In the genomic region with DNA sequence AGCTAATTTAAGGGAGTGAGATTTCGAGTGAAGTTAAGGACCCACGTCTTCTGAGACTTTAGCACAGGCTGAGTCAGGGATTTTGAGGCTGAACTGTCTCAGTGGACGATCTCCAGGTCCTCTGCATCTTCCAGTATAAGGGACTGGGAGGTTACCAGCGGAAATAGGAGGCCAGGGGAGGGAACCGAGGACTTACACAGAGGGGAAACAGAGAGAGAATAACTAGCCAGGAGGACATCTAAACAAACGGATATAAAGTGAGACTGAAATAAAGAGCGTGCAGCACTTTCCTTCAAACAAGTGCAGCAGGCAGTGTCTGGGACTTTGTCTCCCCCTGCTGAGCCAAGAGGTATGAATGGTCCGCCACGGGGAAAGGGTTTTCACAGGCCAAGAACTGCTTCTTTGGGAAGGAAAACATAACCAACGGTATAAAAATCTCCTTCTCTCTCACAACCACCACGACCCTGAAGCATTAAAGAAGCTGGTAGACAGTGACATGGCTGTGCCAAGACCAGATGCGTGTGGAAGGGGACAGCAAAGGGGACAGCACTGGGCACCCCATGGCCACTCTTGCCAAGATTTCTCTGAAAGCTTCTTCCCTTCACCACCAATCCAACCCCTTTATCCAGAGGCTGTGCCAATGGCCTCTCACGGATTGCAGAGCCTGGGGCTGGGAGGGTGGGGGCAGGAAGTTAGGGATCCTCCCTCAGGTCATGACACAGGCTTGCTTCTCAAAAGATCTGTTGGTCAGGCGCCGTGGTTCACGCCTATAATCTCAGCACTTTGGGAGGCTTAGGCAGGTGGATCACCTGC, we compare ENCODE assay signal across 8 cellular contexts.
DNase-seq lines count a peak whose midpoint lies in the region; ATAC-seq, FAIRE-seq and TF ChIP-seq lines count a peak whose summit lies in the region.

No MANE protein-coding gene starts in this region.

- H3K4me3 Mint-ChIP-seq in stimulated activated effector memory CD8-positive, alpha-beta T cell treated with anti-CD3 and anti-CD28 coated beads, Interleukin-12 subunit alpha, Interleukin-12 subunit beta, amount 100 ng/mL, for 72 hours, result no peak overlapping the region

- H3K27ac ChIP-seq in endothelial cell of umbilical vein (ENCODE audit: insufficient read depth, low read depth, low read length), result no peak overlapping the region

- peak overlapping the region; percentile 20 for H3K4me2 ChIP-seq in endothelial cell of umbilical vein (ENCODE audit: insufficient read depth, low read length)

- H3K9me3 Mint-ChIP-seq in stimulated activated effector memory CD8-positive, alpha-beta T cell treated with anti-CD3 and anti-CD28 coated beads, Interleukin-12 subunit alpha, Interleukin-12 subunit beta, amount 100 ng/mL, for 72 hours, result no peaks in the 10 kb centered on the region

- CTCF ChIA-PET in AG04449 (lab: Yijun Ruan, JAX), result interaction anchor here (0.6 to 3.7 kb wide), 31 partner anchors 9 to 307 kb away, joined by 3 to 33 read pairs (median 4); a partner anchor contains a TSS
- CTCF ChIA-PET in endothelial cell of umbilical vein (lab: Charles Lee), result interaction anchor here (0.6 to 2.2 kb wide), 11 partner anchors 10 to 892 kb away, joined by 3 to 7 read pairs (median 3); a partner anchor contains a TSS

- no peaks in the 10 kb centered on the region for H3K4me1 Mint-ChIP-seq in stimulated activated effector memory CD8-positive, alpha-beta T cell treated with anti-CD3 and anti-CD28 coated beads, Interleukin-12 subunit alpha, Interleukin-12 subunit beta, amount 100 ng/mL, for 72 hours

- H3K9me1 ChIP-seq in endothelial cell of umbilical vein (replicated peaks; ENCODE audit: control insufficient read depth, extremely low read depth, insufficient read depth, low read length), result no peaks in the 10 kb centered on the region

- intact Hi-C loops in endothelial cell of umbilical vein (cut with micrococcal nuclease), result loop anchor here (1.0 to 10.0 kb wide), 2 partner anchors 151 to 262 kb away; a partner anchor contains a TSS

- H3K36me3 ChIP-seq in endothelial cell of umbilical vein (ENCODE audit: control insufficient read depth in 2 of 2, extremely low read depth in 1 of 2, insufficient read depth in 2 of 2, low read length in 2 of 2), result no peaks in the 10 kb centered on the region

- no peaks in the 10 kb centered on the region for H3K27me3 ChIP-seq in endothelial cell of umbilical vein (ENCODE audit: control insufficient read depth in 2 of 2, insufficient read depth in 2 of 2, low read length in 2 of 2)

- POLR2A ChIA-PET in AG04449 (lab: Yijun Ruan, JAX), result no interaction called here
- POLR2A ChIA-PET in endothelial cell of umbilical vein (lab: Charles Lee), result no interaction called here

- no peaks in the 10 kb centered on the region for H3K9me3 ChIP-seq in endothelial cell of umbilical vein (replicated peaks; ENCODE audit: control insufficient read depth, insufficient read depth, low read length)

- dilution Hi-C loops in endothelial cell of umbilical vein (cut with MboI; ENCODE audit: extremely low pct_ligation_motif_present, low sequenced_read_pairs), result no loop called here

- no peak for TF ChIP-seq POLR2A in endothelial cell of umbilical vein (IDR thresholded peaks at IDR 0.05; ENCODE audit: low read depth, low read length)

- no peaks in the 10 kb centered on the region for H4K20me1 ChIP-seq in endothelial cell of umbilical vein (replicated peaks; ENCODE audit: control insufficient read depth, extremely low read depth, insufficient read depth, low read length)

- ATAC-seq in stimulated activated effector memory CD8-positive, alpha-beta T cell treated with anti-CD3 and anti-CD28 coated beads, Interleukin-12 subunit alpha, Interleukin-12 subunit beta, amount 100 ng/mL, for 72 hours, result peak; percentile 86
- ATAC-seq in HG03025 (IDR thresholded peaks at IDR 0.05; ENCODE audit: low FRiP score, unreplicated experiment), result no peak

- H3K4me3 ChIP-seq in AG04449 (ENCODE audit: low read depth, low read length), result no peak overlapping the region
- no peak overlapping the region for H3K4me3 ChIP-seq in endothelial cell of umbilical vein (replicated peaks in 1 of 3; ENCODE audit: insufficient read depth in 1 of 3, low read depth in 1 of 3, low read length in 3 of 3)

- in situ Hi-C loops in GM13977 (cut with MboI; ENCODE audit: low pct_unique_long_range_greater_than_20kb, low sequenced_read_pairs, unreplicated experiment), result no loop called here

- no peak overlapping the region for H3K9ac ChIP-seq in endothelial cell of umbilical vein (replicated peaks; ENCODE audit: extremely low read depth, insufficient read depth, low read length)

- no peaks in the 10 kb centered on the region for H3K4me1 ChIP-seq in endothelial cell of umbilical vein (ENCODE audit: control insufficient read depth, extremely low read depth, insufficient read depth, low read length)

- no peaks in the 10 kb centered on the region for H3K79me2 ChIP-seq in endothelial cell of umbilical vein (ENCODE audit: control insufficient read depth, insufficient read depth, low read length)

- peaks cover 1% of the 10 kb centered on the region for H3K36me3 Mint-ChIP-seq in stimulated activated effector memory CD8-positive, alpha-beta T cell treated with anti-CD3 and anti-CD28 coated beads, Interleukin-12 subunit alpha, Interleukin-12 subunit beta, amount 100 ng/mL, for 72 hours

- peak; percentile 85 for FAIRE-seq in endothelial cell of umbilical vein (lab: Jason Lieb, UNC)

- no peak overlapping the region for H3K27ac Mint-ChIP-seq in stimulated activated effector memory CD8-positive, alpha-beta T cell treated with anti-CD3 and anti-CD28 coated beads, Interleukin-12 subunit alpha, Interleukin-12 subunit beta, amount 100 ng/mL, for 72 hours

- H2AFZ ChIP-seq in endothelial cell of umbilical vein (ENCODE audit: low read depth, low read length), result peak overlapping the region; percentile 27

- DNase-seq in AG04449 (ENCODE audit: low read depth, low spot score) (no peak), GM13977 (ENCODE audit: low spot score) (peak; percentile 71), NCI-H460 (ENCODE audit: extremely low read depth, low read depth) (peak; percentile 58), endothelial cell of umbilical vein (ENCODE audit: low read depth, low spot score) (peak; percentile 71), middle frontal gyrus (ENCODE audit: extremely low spot score, low spot score) (peak; percentile 52)
- DNase-seq in activated CD8-positive, alpha-beta memory T cell treated with anti-CD3 and anti-CD28 coated beads, Interleukin-2, amount 50 U/mL, for 4 hours, result peak; percentile 35
- peak; percentile 24 to 65 for DNase-seq in stimulated activated effector memory CD8-positive, alpha-beta T cell treated with anti-CD3 and anti-CD28 coated beads, Interleukin-12 subunit alpha, Interleukin-12 subunit beta, amount 100 ng/mL, for 72 hours (ENCODE audit: low spot score in 2 of 2)

- TF ChIP-seq CTCF in AG04449 (IDR thresholded peaks at IDR 0.05; ENCODE audit: insufficient read depth, low read length, missing control alignments), result peak; percentile 77
- peak; percentile 55 for TF ChIP-seq CTCF in GM13977 (IDR thresholded peaks at IDR 0.05; ENCODE audit: extremely low read depth, insufficient read depth, missing control alignments)
- peak; percentile 64 to 76 for TF ChIP-seq CTCF in endothelial cell of umbilical vein (IDR thresholded peaks at IDR 0.05; ENCODE audit: extremely low read depth in 1 of 2, insufficient read depth in 1 of 2, low read depth in 1 of 2, low read length in 2 of 2)

- no TSS peak for BruUV-seq in endothelial cell of umbilical vein (replicated peaks; lab: Mats Ljungman, UMichigan)

TF ChIP-seq in endothelial cell of umbilical vein, 7 proteins besides CTCF, POLR2A, EP300 and RAD21:
- TF ChIP-seq GATA2 (IDR thresholded peaks at IDR 0.05; ENCODE audit: insufficient read depth, insufficient read length, low read depth, low read length) (no peak), FOS (IDR thresholded peaks at IDR 0.05; ENCODE audit: borderline replicate concordance, insufficient read depth, low read length) (no peak), MYC (IDR thresholded peaks at IDR 0.05; ENCODE audit: low read depth, low read length) (no peak), JUN (IDR thresholded peaks at IDR 0.05; ENCODE audit: borderline replicate concordance, insufficient read depth, insufficient read length, low read depth) (no peak), EZH2 (IDR thresholded peaks at IDR 0.05; ENCODE audit: borderline replicate concordance, low read depth, low read length, severe bottlenecking) (no peak), POLR2AphosphoS5 (IDR thresholded peaks at IDR 0.05; ENCODE audit: insufficient read depth, low read depth, low read length) (no peak)
- TF ChIP-seq, protein P1, sequence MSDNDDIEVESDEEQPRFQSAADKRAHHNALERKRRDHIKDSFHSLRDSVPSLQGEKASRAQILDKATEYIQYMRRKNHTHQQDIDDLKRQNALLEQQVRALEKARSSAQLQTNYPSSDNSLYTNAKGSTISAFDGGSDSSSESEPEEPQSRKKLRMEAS (IDR thresholded peaks at IDR 0.05; ENCODE audit: insufficient read depth, insufficient read length), result no peak
